26 cellular contexts compared by ENCODE assay signal in genomic region chr20:57738484-57738883, GRCh38. TPM values are rescaled to one million over a fixed set of nuclear protein-coding genes. Genes with fewer than 3 reads are reported as not detected.
DNase-seq lines count a peak whose midpoint lies in the region; ATAC-seq and TF ChIP-seq lines count a peak whose summit lies in the region.
"Had no signal": no experiment of that assay in that cellular context is flagged by ENCODE, and none has a peak within 500 bp of the region (broad histone marks: within the 10 kb centered on the region; RNA-seq: fewer than 3 reads in every experiment).

No MANE protein-coding gene starts in this region.

- H3K9me3 ChIP-seq in HCT116 (ENCODE audit: control insufficient read depth in 1 of 2, insufficient read depth in 1 of 2, low read depth in 1 of 2, low read length in 2 of 2) (no peaks in the 10 kb centered on the region), lower lobe of right lung (no peaks in the 10 kb centered on the region), T-helper 17 cell (ENCODE audit: control insufficient read depth, low read length, poor library complexity, severe bottlenecking) (no peaks in the 10 kb centered on the region)
- H3K9me3 ChIP-seq: body of pancreas, left ventricle myocardium inferior, ovary, right atrium auricular region, tibial artery had no signal

- TF ChIP-seq RAD21 in HCT116 (IDR thresholded peaks at IDR 0.05; ENCODE audit: low read depth) = no peak

- intact Hi-C loops in HCT116 (cut with micrococcal nuclease) = no loop called here
- intact Hi-C loops in lower lobe of right lung (cut with DNase I) = no loop called here

- no peak for TF ChIP-seq POLR2A in HCT116 (IDR thresholded peaks at IDR 0.05; ENCODE audit: borderline replicate concordance, extremely low read depth, insufficient read depth, insufficient read length)

- peaks cover 38% of the 10 kb centered on the region; the same call in 1 of the 2 replicates for H3K27me3 ChIP-seq in HCT116 (ENCODE audit: insufficient read depth, low read length)
- H3K27me3 ChIP-seq in lower lobe of right lung (ENCODE audit: low read depth) = no peaks in the 10 kb centered on the region
- H3K27me3 ChIP-seq: body of pancreas, ovary, right atrium auricular region, tibial artery had no signal

- ATAC-seq in HCT116 (peak; percentile 63; the same call in 1 of the 2 replicates), lower lobe of right lung (no peak), T-helper 17 cell (no peak)
- ATAC-seq in activated naive CD4-positive, alpha-beta T cell treated with anti-CD3 and anti-CD28 coated beads, Interleukin-2, amount 50 U/mL, for 72 hours = no peak
- ATAC-seq: body of pancreas, Right ventricle myocardium inferior had no signal

- TF ChIP-seq CTCF in HCT116 (IDR thresholded peaks at IDR 0.05 in 2 of 3, conservative IDR thresholded peaks at IDR 0.05 in 1 of 3; ENCODE audit: borderline replicate concordance in 1 of 3, insufficient read depth in 1 of 3, low read depth in 2 of 3, low read length in 2 of 3) (no peak), VCaP (conservative IDR thresholded peaks at IDR 0.05) (no peak), lower lobe of right lung (IDR thresholded peaks at IDR 0.05) (no peak)

- CTCF ChIA-PET in HCT116 (lab: Charles Lee) = no interaction called here

- peaks cover 58% of the 10 kb centered on the region for H3K27me3 Mint-ChIP-seq in T-helper 17 cell

- no peaks in the 10 kb centered on the region for H3K36me3 ChIP-seq in HCT116 (ENCODE audit: control insufficient read depth in 1 of 2, insufficient read depth in 2 of 2, low read length in 2 of 2)
- no peaks in the 10 kb centered on the region for H3K36me3 ChIP-seq in lower lobe of right lung
- H3K36me3 ChIP-seq: left ventricle myocardium inferior, ovary, right atrium auricular region, tibial artery had no signal

- no TSS peak for BruUV-seq in HCT116 (replicated peaks; lab: Mats Ljungman, UMichigan)

- H4K20me1 ChIP-seq in HCT116 (ENCODE audit: insufficient read depth) = no peaks in the 10 kb centered on the region

- H3K4me3 ChIP-seq in HCT116 (replicated peaks in 1 of 2; ENCODE audit: low read depth in 1 of 2, low read length in 2 of 2) (no peak overlapping the region), lower lobe of right lung (no peak overlapping the region)
- H3K4me3 ChIP-seq: body of pancreas, left ventricle myocardium inferior, ovary, right atrium auricular region, tibial artery had no signal

- RAD21 ChIA-PET in HCT116 (lab: Charles Lee; ENCODE audit: low non-redundant PET in 1 of 2, low total read pairs in 2 of 2, uncharacterized antibody in 2 of 2, unreplicated experiment in 2 of 2) = no interaction called here

- no peak overlapping the region for H3K4me2 ChIP-seq in HCT116 (ENCODE audit: low read length)

- H3K27ac ChIP-seq in HCT116 (ENCODE audit: low read depth, low read length) (no peak overlapping the region), VCaP (peak overlapping the region; percentile 67), lower lobe of right lung (no peak overlapping the region)
- H3K27ac ChIP-seq: body of pancreas, left ventricle myocardium inferior, ovary, right atrium auricular region, tibial artery had no signal

- peaks cover 5% of the 10 kb centered on the region for H3K36me3 Mint-ChIP-seq in T-helper 17 cell (ENCODE audit: low read depth)
- H3K36me3 Mint-ChIP-seq in activated naive CD4-positive, alpha-beta T cell treated with anti-CD3 and anti-CD28 coated beads, Interleukin-2, amount 50 U/mL, for 72 hours = no peaks in the 10 kb centered on the region

- no peaks in the 10 kb centered on the region for H3K4me1 ChIP-seq in HCT116 (ENCODE audit: control insufficient read depth in 1 of 2, insufficient read depth in 2 of 2, low read length in 2 of 2)
- H3K4me1 ChIP-seq in lower lobe of right lung = no peaks in the 10 kb centered on the region
- H3K4me1 ChIP-seq: left ventricle myocardium inferior, right atrium auricular region, tibial artery had no signal

- no peaks in the 10 kb centered on the region for H3K4me1 Mint-ChIP-seq in T-helper 17 cell

- H3K9me3 Mint-ChIP-seq in activated naive CD4-positive, alpha-beta T cell treated with anti-CD3 and anti-CD28 coated beads, Interleukin-2, amount 50 U/mL, for 72 hours = no peaks in the 10 kb centered on the region
- H3K9me3 Mint-ChIP-seq: activated B cell treated with CpG ODN at 0.5 μM for 24 hours; CD4-positive, alpha-beta T cell had no signal

- no peaks in the 10 kb centered on the region for H3K9me2 ChIP-seq in HCT116 (ENCODE audit: insufficient read depth)

- H3K27ac Mint-ChIP-seq in T-helper 17 cell = no peak overlapping the region
- no peak overlapping the region for H3K27ac Mint-ChIP-seq in activated naive CD4-positive, alpha-beta T cell treated with anti-CD3 and anti-CD28 coated beads, Interleukin-2, amount 50 U/mL, for 72 hours
- H3K27ac Mint-ChIP-seq: activated B cell treated with CpG ODN at 0.5 μM for 24 hours; CD4-positive, alpha-beta T cell; nephron had no signal

- no peaks in the 10 kb centered on the region for H3K79me2 ChIP-seq in HCT116 (ENCODE audit: insufficient read depth, low read length)

- H3K9ac ChIP-seq in HCT116 (ENCODE audit: low read length) = no peak overlapping the region

- POLR2A ChIA-PET in HCT116 (lab: Charles Lee) = no interaction called here

- H2AFZ ChIP-seq in HCT116 (ENCODE audit: low read depth, low read length, poor library complexity, severe bottlenecking) = no peak overlapping the region

- DNase-seq in AG20443 (ENCODE audit: low spot score) = peak; percentile 40
- DNase-seq in HCT116 (ENCODE audit: low read depth, low spot score) = no peak
- peak; percentile 1 for DNase-seq in lower lobe of right lung
- no peak for DNase-seq in globus pallidus (ENCODE audit: low spot score)
- DNase-seq in T-helper 17 cell = no peak
- DNase-seq in activated naive CD4-positive, alpha-beta T cell treated with anti-CD3 and anti-CD28 coated beads, Interleukin-2, amount 50 U/mL, for 72 hours (ENCODE audit: low spot score in 2 of 2) = no peak
- no peak for DNase-seq in activated CD4-positive, alpha-beta T cell treated with anti-CD3 and anti-CD28 coated beads, Interleukin-2, amount 50 U/mL, for 4 hours
- DNase-seq: activated B cell treated with CpG ODN at 0.5 μM for 24 hours; activated CD8-positive, alpha-beta memory T cell treated with anti-CD3 and anti-CD28 coated beads, Interleukin-2, amount 50 U/mL, for 4 hours; body of pancreas; CD4-positive, alpha-beta T cell; foreskin melanocyte; hippocampal formation; left ventricle myocardium inferior; NCI-H1048; NCI-H187 treated with DMSO at 0.1 percent for 48 hours; NCI-H345; NCI-H748 treated with DMSO at 0.1 percent for 48 hours; ovary; stimulated activated naive CD4-positive, alpha-beta T cell treated with Interleukin-2 at 50 U/mL for 16 hours; T1000; tibial artery had no signal

- H3K4me3 Mint-ChIP-seq in T-helper 17 cell = no peak overlapping the region
- H3K4me3 Mint-ChIP-seq: activated B cell treated with CpG ODN at 0.5 μM for 24 hours; CD4-positive, alpha-beta T cell; nephron had no signal

TF ChIP-seq in HCT116, 20 proteins besides CTCF, POLR2A, EP300 and RAD21:
- TF ChIP-seq ATF3 (IDR thresholded peaks at IDR 0.05) (no peak), SRF (IDR thresholded peaks at IDR 0.05; ENCODE audit: low read depth) (no peak), POLR2AphosphoS5 (IDR thresholded peaks at IDR 0.05; ENCODE audit: low read depth, low read length) (no peak), JUND (IDR thresholded peaks at IDR 0.05) (no peak), MAX (IDR thresholded peaks at IDR 0.05) (no peak), CBX3 (IDR thresholded peaks at IDR 0.05; ENCODE audit: low read depth) (no peak), CEBPB (IDR thresholded peaks at IDR 0.05; ENCODE audit: low read depth) (no peak), EZH2phosphoT487 (IDR thresholded peaks at IDR 0.05; ENCODE audit: borderline replicate concordance) (no peak), SIN3A (IDR thresholded peaks at IDR 0.05; ENCODE audit: low read depth) (no peak), ELF1 (IDR thresholded peaks at IDR 0.05; ENCODE audit: borderline replicate concordance, low read depth) (no peak), YY1 (IDR thresholded peaks at IDR 0.05; ENCODE audit: extremely low read depth, insufficient replicate concordance, low read depth, low read length) (no peak), ZFX (IDR thresholded peaks at IDR 0.05) (no peak), SP1 (IDR thresholded peaks at IDR 0.05; ENCODE audit: low read depth) (no peak), ZNF274 (IDR thresholded peaks at IDR 0.05; ENCODE audit: low read depth, low read length) (no peak), EGR1 (IDR thresholded peaks at IDR 0.05; ENCODE audit: low read depth) (no peak), FOSL1 (IDR thresholded peaks at IDR 0.05; ENCODE audit: low read depth) (no peak), EZH2 (IDR thresholded peaks at IDR 0.05) (no peak)

RNA-seq across cellular contexts. Expression of gene PMEPA1, which starts 28.7 kb away (rescaled TPM):
- total RNA-seq in HCT116 (2021; ENCODE audit: unreplicated experiment) = 0.64 TPM
- 1.1 and 2.3 TPM in 2 replicates for polyA plus RNA-seq in HCT116 (2012)
- 26.9 TPM for total RNA-seq in lower lobe of right lung
- 1 to 10 TPM; 4.5 to 5.8 TPM for total RNA-seq in T-helper 17 cell
- total RNA-seq in activated naive CD4-positive, alpha-beta T cell treated with anti-CD3 and anti-CD28 coated beads, Interleukin-2, amount 50 U/mL, for 72 hours = 1 to 10 TPM; 2.2 to 3.9 TPM

Comparison
In these comparisons a context has a peak if more than half of its experiments do, and no peak if none do; other contexts are left out.
1. DNase-seq: peak in AG20443 (single experiment) and lower lobe of right lung (single experiment); none in HCT116 (single experiment), globus pallidus (single experiment), T-helper 17 cell (0 of 3), activated naive CD4-positive, alpha-beta T cell treated with anti-CD3 and anti-CD28 coated beads, Interleukin-2, amount 50 U/mL, for 72 hours (0 of 2) and activated CD4-positive, alpha-beta T cell treated with anti-CD3 and anti-CD28 coated beads, Interleukin-2, amount 50 U/mL, for 4 hours (0 of 2).